ENCODE assay signal across 8 cellular contexts in the genomic region with DNA sequence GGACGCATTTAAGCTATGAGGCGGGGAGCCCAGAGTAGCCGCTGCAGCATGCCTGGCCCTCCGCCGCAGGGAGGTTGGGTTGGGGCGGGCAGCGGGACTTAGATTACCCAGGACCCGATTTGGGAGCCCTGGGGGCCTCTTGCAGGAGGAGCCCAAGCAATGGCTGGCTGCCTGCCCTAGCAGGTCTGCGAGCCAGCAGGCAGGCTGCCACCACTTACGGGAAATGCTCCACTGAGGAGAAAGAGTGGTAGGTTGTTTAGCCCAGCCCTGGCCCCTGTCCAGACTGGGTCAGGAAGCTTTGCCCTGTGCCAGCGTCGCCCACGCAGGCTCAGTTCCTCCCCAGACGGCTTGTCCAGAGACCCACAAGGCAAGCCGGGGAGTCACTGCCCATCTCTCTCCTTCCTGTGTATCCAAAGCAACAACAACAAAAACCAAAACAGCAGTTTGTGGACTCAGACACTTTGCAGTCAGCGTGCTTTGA. TPM values are rescaled to one million over a fixed set of nuclear protein-coding genes. Genes with fewer than 3 reads are reported as not detected.
DNase-seq lines count a peak whose midpoint lies in the region; ATAC-seq and TF ChIP-seq lines count a peak whose summit lies in the region.

No MANE protein-coding gene starts in this region.

- H3K27ac Mint-ChIP-seq in activated CD8-positive, alpha-beta T cell treated with anti-CD3 and anti-CD28 coated beads for 36 hours: no peak overlapping the region

- no peaks in the 10 kb centered on the region for H3K4me1 Mint-ChIP-seq in activated CD8-positive, alpha-beta T cell treated with anti-CD3 and anti-CD28 coated beads for 36 hours (ENCODE audit: low read depth)

- POLR2A ChIA-PET in activated CD8-positive, alpha-beta T cell treated with anti-CD3 and anti-CD28 coated beads for 36 hours (lab: Charles Lee): no interaction called here

- CTCF ChIA-PET in activated CD8-positive, alpha-beta T cell treated with anti-CD3 and anti-CD28 coated beads for 36 hours (lab: Charles Lee): no interaction called here

- H3K9me3 Mint-ChIP-seq in activated CD8-positive, alpha-beta T cell treated with anti-CD3 and anti-CD28 coated beads for 36 hours: no peaks in the 10 kb centered on the region

- no peaks in the 10 kb centered on the region for H3K27me3 Mint-ChIP-seq in activated CD8-positive, alpha-beta T cell treated with anti-CD3 and anti-CD28 coated beads for 36 hours

- H3K36me3 Mint-ChIP-seq in activated CD8-positive, alpha-beta T cell treated with anti-CD3 and anti-CD28 coated beads for 36 hours (ENCODE audit: low read depth): no peaks in the 10 kb centered on the region

- no peak overlapping the region for H3K4me3 Mint-ChIP-seq in activated CD8-positive, alpha-beta T cell treated with anti-CD3 and anti-CD28 coated beads for 36 hours

- H3K4me3 ChIP-seq in fibroblast of villous mesenchyme (ENCODE audit: low read depth, low read length): no peak overlapping the region

- no peak for TF ChIP-seq CTCF in fibroblast of villous mesenchyme (IDR thresholded peaks at IDR 0.05; ENCODE audit: insufficient read depth, low read depth, low read length)
- TF ChIP-seq CTCF in activated CD8-positive, alpha-beta T cell treated with anti-CD3 and anti-CD28 coated beads for 36 hours (IDR thresholded peaks at IDR 0.05): no peak

- intact Hi-C loops in activated CD8-positive, alpha-beta T cell treated with anti-CD3 and anti-CD28 coated beads for 36 hours (cut with micrococcal nuclease): no loop called here

- DNase-seq in DMS79 treated with DMSO at 0.1 percent for 48 hours (lab: John Stamatoyannopoulos, UW) (peak; percentile 80), fibroblast of villous mesenchyme (ENCODE audit: low read depth) (peak; percentile 43), nucleus accumbens (lab: John Stamatoyannopoulos, UW) (peak in 55 of 56 donors; percentile 18 to 92 (median 72)), NCI-H2081 treated with DMSO at 0.1 percent for 48 hours (lab: John Stamatoyannopoulos, UW) (no peak)
- no peak for DNase-seq in activated CD8-positive, alpha-beta T cell treated with anti-CD3 and anti-CD28 coated beads for 36 hours

- peak; percentile 88 for ATAC-seq in SK-N-SH treated with all-trans-retinoic acid at 6 μM for 48 hours
- no peak for ATAC-seq in activated CD8-positive, alpha-beta T cell treated with anti-CD3 and anti-CD28 coated beads for 36 hours
- ATAC-seq in GM21360 (IDR thresholded peaks at IDR 0.05; ENCODE audit: unreplicated experiment): no peak
- no peak for ATAC-seq in HG03439 (IDR thresholded peaks at IDR 0.05; ENCODE audit: unreplicated experiment)

TF ChIP-seq in SK-N-SH treated with all-trans-retinoic acid at 6 μM for 48 hours, 23 proteins besides CTCF, POLR2A, EP300 and RAD21:
- no peak for TF ChIP-seq ESRRG (CRISPR knock-in tag; IDR thresholded peaks at IDR 0.05)
- TF ChIP-seq SNAI2 (CRISPR knock-in tag; IDR thresholded peaks at IDR 0.05): no peak
- no peak for TF ChIP-seq ZNF8 (CRISPR knock-in tag; IDR thresholded peaks at IDR 0.05)
- TF ChIP-seq, protein P1, sequence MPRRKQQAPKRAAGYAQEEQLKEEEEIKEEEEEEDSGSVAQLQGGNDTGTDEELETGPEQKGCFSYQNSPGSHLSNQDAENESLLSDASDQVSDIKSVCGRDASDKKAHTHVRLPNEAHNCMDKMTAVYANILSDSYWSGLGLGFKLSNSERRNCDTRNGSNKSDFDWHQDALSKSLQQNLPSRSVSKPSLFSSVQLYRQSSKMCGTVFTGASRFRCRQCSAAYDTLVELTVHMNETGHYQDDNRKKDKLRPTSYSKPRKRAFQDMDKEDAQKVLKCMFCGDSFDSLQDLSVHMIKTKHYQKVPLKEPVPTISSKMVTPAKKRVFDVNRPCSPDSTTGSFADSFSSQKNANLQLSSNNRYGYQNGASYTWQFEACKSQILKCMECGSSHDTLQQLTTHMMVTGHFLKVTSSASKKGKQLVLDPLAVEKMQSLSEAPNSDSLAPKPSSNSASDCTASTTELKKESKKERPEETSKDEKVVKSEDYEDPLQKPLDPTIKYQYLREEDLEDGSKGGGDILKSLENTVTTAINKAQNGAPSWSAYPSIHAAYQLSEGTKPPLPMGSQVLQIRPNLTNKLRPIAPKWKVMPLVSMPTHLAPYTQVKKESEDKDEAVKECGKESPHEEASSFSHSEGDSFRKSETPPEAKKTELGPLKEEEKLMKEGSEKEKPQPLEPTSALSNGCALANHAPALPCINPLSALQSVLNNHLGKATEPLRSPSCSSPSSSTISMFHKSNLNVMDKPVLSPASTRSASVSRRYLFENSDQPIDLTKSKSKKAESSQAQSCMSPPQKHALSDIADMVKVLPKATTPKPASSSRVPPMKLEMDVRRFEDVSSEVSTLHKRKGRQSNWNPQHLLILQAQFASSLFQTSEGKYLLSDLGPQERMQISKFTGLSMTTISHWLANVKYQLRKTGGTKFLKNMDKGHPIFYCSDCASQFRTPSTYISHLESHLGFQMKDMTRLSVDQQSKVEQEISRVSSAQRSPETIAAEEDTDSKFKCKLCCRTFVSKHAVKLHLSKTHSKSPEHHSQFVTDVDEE (CRISPR knock-in tag; IDR thresholded peaks at IDR 0.05): 0 out of 2 replicates have a peak, but pooled peaks have one; percentile 38

RNA-seq across cellular contexts. Expression of a gene that starts 10.3 kb away (rescaled TPM):
- not detected in 2 replicates for total RNA-seq in fibroblast of villous mesenchyme
- total RNA-seq in activated CD8-positive, alpha-beta T cell treated with anti-CD3 and anti-CD28 coated beads for 36 hours: not detected

RNA-seq across cellular contexts. Expression of a gene that starts 48.1 kb away (rescaled TPM):
- under 0.01 TPM in 1 of 2 replicates, not detected in the other for total RNA-seq in fibroblast of villous mesenchyme
- total RNA-seq in activated CD8-positive, alpha-beta T cell treated with anti-CD3 and anti-CD28 coated beads for 36 hours: 1 to 10 TPM; 4.4 to 5.3 TPM

Comparison
In these comparisons a context has a peak if more than half of its experiments do, and no peak if none do; other contexts are left out.
1. DNase-seq: peak in DMS79 treated with DMSO at 0.1 percent for 48 hours (single experiment), fibroblast of villous mesenchyme (single experiment) and nucleus accumbens (55 of 56); none in NCI-H2081 treated with DMSO at 0.1 percent for 48 hours (single experiment) and activated CD8-positive, alpha-beta T cell treated with anti-CD3 and anti-CD28 coated beads for 36 hours (single experiment).